24 cellular contexts compared by ENCODE assay signal in the genomic region with DNA sequence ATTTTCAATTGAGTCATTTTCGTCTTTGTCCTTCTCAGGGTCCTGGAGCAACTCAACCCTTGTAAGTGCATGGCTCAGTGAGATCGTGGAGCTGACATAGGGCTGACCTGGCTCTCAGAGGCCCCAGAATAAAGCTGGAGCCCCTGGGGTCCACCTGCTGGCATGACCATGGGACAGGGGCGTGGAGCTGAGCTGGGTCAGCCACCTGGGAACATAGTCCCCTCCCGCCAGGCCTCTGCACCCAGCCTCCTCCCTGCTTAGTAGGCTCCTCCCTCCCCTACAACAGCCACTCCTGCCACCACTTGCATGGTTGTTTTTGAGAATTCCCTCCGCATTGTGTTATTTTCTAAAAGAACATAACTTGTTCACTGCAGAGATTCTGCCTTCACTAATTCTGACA. TPM values are rescaled to one million over a fixed set of nuclear protein-coding genes. Genes with fewer than 3 reads are reported as not detected.
DNase-seq lines count a peak whose midpoint lies in the region; ATAC-seq and TF ChIP-seq lines count a peak whose summit lies in the region.
"Had no signal": no experiment of that assay in that cellular context is flagged by ENCODE, and none has a peak within 500 bp of the region (broad histone marks: within the 10 kb centered on the region; RNA-seq: fewer than 3 reads in every experiment).

No MANE protein-coding gene starts in this region.

- H3K9me3 Mint-ChIP-seq in CD8-positive, alpha-beta T cell, result no peaks in the 10 kb centered on the region
- H3K9me3 Mint-ChIP-seq in central memory CD8-positive, alpha-beta T cell, result no peaks in the 10 kb centered on the region
- H3K9me3 Mint-ChIP-seq in naive thymus-derived CD4-positive, alpha-beta T cell, result peaks cover 0 to 6% (median 0%) of the 10 kb centered on the region in 11 donors

- intact Hi-C loops in CD8-positive, alpha-beta T cell (cut with DNase I, micrococcal nuclease), result loop anchor here in 1 of 2 experiments (5.0 kb wide), 1 partner anchor 292 kb away; no protein-coding TSS in a partner anchor
- intact Hi-C loops in naive thymus-derived CD4-positive, alpha-beta T cell (cut with micrococcal nuclease), result loop anchor here in 1 of 2 donors (5.0 kb wide), 1 partner anchor 107 kb away; the partner anchor contains the start of gene PRDM15

- no peak overlapping the region for H3K4me3 ChIP-seq in CD8-positive, alpha-beta T cell (ENCODE audit: low read depth, low read length)
- H3K4me3 ChIP-seq in H7 (ENCODE audit: insufficient read depth, low read depth, low read length) (no peak overlapping the region), tibial nerve (no peak overlapping the region)
- H3K4me3 ChIP-seq in naive thymus-derived CD4-positive, alpha-beta T cell (ENCODE audit: low read length), result no peak overlapping the region
- H3K4me3 ChIP-seq in effector memory CD4-positive, alpha-beta T cell (ENCODE audit: insufficient read depth, low read depth, low read length, poor library complexity, severe bottlenecking), result no peak overlapping the region
- H3K4me3 ChIP-seq: esophagus muscularis mucosa, GM23248, spleen, suprapubic skin had no signal

- H3K27me3 ChIP-seq in CD8-positive, alpha-beta T cell (ENCODE audit: insufficient read depth, low read length), result peaks cover 5% of the 10 kb centered on the region
- peaks cover 61% of the 10 kb centered on the region for H3K27me3 ChIP-seq in H7 (ENCODE audit: control insufficient read depth, insufficient read depth, low read length)
- H3K27me3 ChIP-seq in naive thymus-derived CD4-positive, alpha-beta T cell (ENCODE audit: control insufficient read depth in 2 of 2, insufficient read depth in 2 of 2, low read length in 2 of 2), result peaks cover 8 to 12% of the 10 kb centered on the region in 2 donors
- H3K27me3 ChIP-seq in effector memory CD4-positive, alpha-beta T cell (replicated peaks; ENCODE audit: control insufficient read depth, insufficient read depth, low read length, poor library complexity, severe bottlenecking), result peaks cover 21% of the 10 kb centered on the region
- H3K27me3 ChIP-seq in tibial nerve, result peaks cover 3 to 94% of the 10 kb centered on the region in 2 donors

- no peaks in the 10 kb centered on the region for H3K9me3 ChIP-seq in CD8-positive, alpha-beta T cell (ENCODE audit: low read length)
- no peaks in the 10 kb centered on the region for H3K9me3 ChIP-seq in naive thymus-derived CD4-positive, alpha-beta T cell (ENCODE audit: control insufficient read depth in 2 of 3, low read length in 3 of 3)
- H3K9me3 ChIP-seq in effector memory CD4-positive, alpha-beta T cell (ENCODE audit: control insufficient read depth, low read length), result no peaks in the 10 kb centered on the region
- no peaks in the 10 kb centered on the region for H3K9me3 ChIP-seq in tibial nerve
- H3K9me3 ChIP-seq: esophagus muscularis mucosa, suprapubic skin, vagina had no signal

- POLR2A ChIA-PET in CD8-positive, alpha-beta T cell (lab: Charles Lee), result no interaction called here
- POLR2A ChIA-PET in naive thymus-derived CD4-positive, alpha-beta T cell (lab: Charles Lee), result no interaction called here

- peaks cover 70% of the 10 kb centered on the region for H3K27me3 Mint-ChIP-seq in CD8-positive, alpha-beta T cell (ENCODE audit: low read depth)
- H3K27me3 Mint-ChIP-seq in central memory CD8-positive, alpha-beta T cell, result peaks cover 91% of the 10 kb centered on the region
- peaks cover 59 to 78% (median 69%) of the 10 kb centered on the region in 5 donors for H3K27me3 Mint-ChIP-seq in naive thymus-derived CD4-positive, alpha-beta T cell

- H3K4me1 ChIP-seq in CD8-positive, alpha-beta T cell (ENCODE audit: insufficient read depth, low read length), result peaks cover 20% of the 10 kb centered on the region
- H3K4me1 ChIP-seq in naive thymus-derived CD4-positive, alpha-beta T cell (ENCODE audit: control insufficient read depth in 2 of 2, insufficient read depth in 2 of 2, low read length in 2 of 2), result peaks cover 11 to 31% of the 10 kb centered on the region in 2 donors
- peaks cover 22% of the 10 kb centered on the region for H3K4me1 ChIP-seq in effector memory CD4-positive, alpha-beta T cell (ENCODE audit: control insufficient read depth, insufficient read depth, low read length, poor library complexity, severe bottlenecking)
- peaks cover 0 to 33% (median 20%) of the 10 kb centered on the region in 4 donors for H3K4me1 ChIP-seq in tibial nerve

- no peaks in the 10 kb centered on the region for H3K36me3 Mint-ChIP-seq in CD8-positive, alpha-beta T cell
- H3K36me3 Mint-ChIP-seq in central memory CD8-positive, alpha-beta T cell (ENCODE audit: insufficient read depth), result peaks cover 3% of the 10 kb centered on the region
- peaks cover 0 to 5% (median 4%) of the 10 kb centered on the region in 5 donors for H3K36me3 Mint-ChIP-seq in naive thymus-derived CD4-positive, alpha-beta T cell

- TF ChIP-seq POLR2A in tibial nerve (IDR thresholded peaks at IDR 0.05), result no peak

- peaks cover 26% of the 10 kb centered on the region for H3K4me1 Mint-ChIP-seq in CD8-positive, alpha-beta T cell (ENCODE audit: low read depth)
- H3K4me1 Mint-ChIP-seq in central memory CD8-positive, alpha-beta T cell, result peaks cover 23% of the 10 kb centered on the region
- H3K4me1 Mint-ChIP-seq in naive thymus-derived CD4-positive, alpha-beta T cell, result peaks cover 23 to 30% (median 24%) of the 10 kb centered on the region in 7 donors

- DNase-seq in CD8-positive, alpha-beta T cell, result no peak
- peak; percentile 26 for DNase-seq in H7
- no peak for DNase-seq in central memory CD8-positive, alpha-beta T cell (ENCODE audit: low spot score in 2 of 2)
- no peak for DNase-seq in naive thymus-derived CD4-positive, alpha-beta T cell
- DNase-seq in effector memory CD4-positive, alpha-beta T cell, result no peak
- DNase-seq in NCI-H1417 (lab: John Stamatoyannopoulos, UW), result no peak
- no peak for DNase-seq in tibial nerve (ENCODE audit: low spot score in 2 of 2)
- DNase-seq: activated CD4-positive, alpha-beta T cell treated with anti-CD3 and anti-CD28 coated beads, Interleukin-2, amount 50 U/mL, for 1 hour; DMS 273 treated with DMSO at 0.1 percent for 48 hours; effector CD8-positive, alpha-beta T cell; foreskin melanocyte; GM23248; mesenchymal stem cell; NCI-H146; occipital lobe; spleen; stimulated activated CD4-positive, alpha-beta T cell treated with anti-CD3 and anti-CD28 coated beads, Interleukin-4, amount 100 ng/mL, for 1 hour; stimulated activated naive B cell treated with anti-CD40 and anti-IgM and Interleukin-4, amounts not matched to agents 10 μg/mL and 1 μg/mL and 100 μg/mL, for 72 hours had no signal

- no peak for TF ChIP-seq EP300 in tibial nerve (IDR thresholded peaks at IDR 0.05)

- peak overlapping the region; percentile 46 for H3K4me3 Mint-ChIP-seq in CD8-positive, alpha-beta T cell
- peak overlapping the region; percentile 36 for H3K4me3 Mint-ChIP-seq in central memory CD8-positive, alpha-beta T cell
- peak overlapping the region in 6 of 10 donors; percentile 13 to 97 (median 36) for H3K4me3 Mint-ChIP-seq in naive thymus-derived CD4-positive, alpha-beta T cell
- H3K4me3 Mint-ChIP-seq: stimulated activated naive B cell treated with anti-CD40 and anti-IgM and Interleukin-4, amounts not matched to agents 10 μg/mL and 1 μg/mL and 100 μg/mL, for 72 hours had no signal

- ATAC-seq in CD8-positive, alpha-beta T cell, result no peak
- ATAC-seq in central memory CD8-positive, alpha-beta T cell (replicated peaks; ENCODE audit: extremely low read depth, poor library complexity, severe bottlenecking), result no peak
- ATAC-seq in naive thymus-derived CD4-positive, alpha-beta T cell, result no peak
- ATAC-seq: Right ventricle myocardium inferior; stimulated activated naive B cell treated with anti-CD40 and anti-IgM and Interleukin-4, amounts not matched to agents 10 μg/mL and 1 μg/mL and 100 μg/mL, for 72 hours had no signal

- no peaks in the 10 kb centered on the region for H3K36me3 ChIP-seq in CD8-positive, alpha-beta T cell (ENCODE audit: insufficient read depth, low read length)
- H3K36me3 ChIP-seq in H7 (replicated peaks; ENCODE audit: control insufficient read depth, insufficient read depth, low read length), result no peaks in the 10 kb centered on the region
- H3K36me3 ChIP-seq in naive thymus-derived CD4-positive, alpha-beta T cell (ENCODE audit: control insufficient read depth in 2 of 3, insufficient read depth in 3 of 3, low read length in 3 of 3), result no peaks in the 10 kb centered on the region
- no peaks in the 10 kb centered on the region for H3K36me3 ChIP-seq in effector memory CD4-positive, alpha-beta T cell (ENCODE audit: control insufficient read depth, insufficient read depth, low read length)
- no peaks in the 10 kb centered on the region for H3K36me3 ChIP-seq in tibial nerve
- H3K36me3 ChIP-seq: esophagus muscularis mucosa, spleen, suprapubic skin, vagina had no signal

- WGBS in tibial nerve, 2 donors, result 88 to 93% methylated on average over 5 of the region's 5 CpGs

- H3K27ac Mint-ChIP-seq in CD8-positive, alpha-beta T cell, result no peak overlapping the region
- no peak overlapping the region for H3K27ac Mint-ChIP-seq in central memory CD8-positive, alpha-beta T cell (ENCODE audit: low read depth)
- H3K27ac Mint-ChIP-seq in naive thymus-derived CD4-positive, alpha-beta T cell, result peak overlapping the region in 1 of 9 donors; percentile 9
- H3K27ac Mint-ChIP-seq: stimulated activated naive B cell treated with anti-CD40 and anti-IgM and Interleukin-4, amounts not matched to agents 10 μg/mL and 1 μg/mL and 100 μg/mL, for 72 hours had no signal

- H3K27ac ChIP-seq in CD8-positive, alpha-beta T cell (ENCODE audit: low read depth, low read length), result no peak overlapping the region
- H3K27ac ChIP-seq in naive thymus-derived CD4-positive, alpha-beta T cell (ENCODE audit: low read depth, low read length), result no peak overlapping the region
- no peak overlapping the region for H3K27ac ChIP-seq in effector memory CD4-positive, alpha-beta T cell (ENCODE audit: insufficient read depth, low read length, poor library complexity, severe bottlenecking)
- H3K27ac ChIP-seq in tibial nerve, result no peak overlapping the region
- H3K27ac ChIP-seq: C4-2B, esophagus muscularis mucosa, GM23248, spleen, suprapubic skin, vagina had no signal

- CTCF ChIA-PET in CD8-positive, alpha-beta T cell (lab: Charles Lee), result no interaction called here
- CTCF ChIA-PET in naive thymus-derived CD4-positive, alpha-beta T cell (lab: Charles Lee), result no interaction called here

- no peak for TF ChIP-seq CTCF in CD8-positive, alpha-beta T cell (IDR thresholded peaks at IDR 0.05)
- TF ChIP-seq CTCF in tibial nerve (IDR thresholded peaks at IDR 0.05), result no peak

RNA-seq across cellular contexts. Expression of gene RIPK4, which starts 3.1 kb away (rescaled TPM):
- total RNA-seq in CD8-positive, alpha-beta T cell, result 1 to 10 TPM; 1.4 to 2.0 TPM
- total RNA-seq in H7 (2014; rRNA removed; shearing (Covaris generic)), result 10.5 and 11.7 TPM in 2 replicates
- total RNA-seq in naive thymus-derived CD4-positive, alpha-beta T cell, result 1 to 10 TPM in 1 of 5 experiments, under 1 TPM in 3, not detected in 1; 0.30 to 2.2 (median 0.62) TPM
- under 1 TPM; 0.24 to 0.33 TPM for polyA plus RNA-seq in naive thymus-derived CD4-positive, alpha-beta T cell
- total RNA-seq in tibial nerve, result 1 to 10 TPM in 3 of 4 donors, under 1 TPM in 1; 0.66 to 1.6 (median 1.2) TPM
- total RNA-seq: myocyte, spleen had no signal
